Comparison of ENCODE assay signal across 12 cellular contexts in the genomic region with DNA sequence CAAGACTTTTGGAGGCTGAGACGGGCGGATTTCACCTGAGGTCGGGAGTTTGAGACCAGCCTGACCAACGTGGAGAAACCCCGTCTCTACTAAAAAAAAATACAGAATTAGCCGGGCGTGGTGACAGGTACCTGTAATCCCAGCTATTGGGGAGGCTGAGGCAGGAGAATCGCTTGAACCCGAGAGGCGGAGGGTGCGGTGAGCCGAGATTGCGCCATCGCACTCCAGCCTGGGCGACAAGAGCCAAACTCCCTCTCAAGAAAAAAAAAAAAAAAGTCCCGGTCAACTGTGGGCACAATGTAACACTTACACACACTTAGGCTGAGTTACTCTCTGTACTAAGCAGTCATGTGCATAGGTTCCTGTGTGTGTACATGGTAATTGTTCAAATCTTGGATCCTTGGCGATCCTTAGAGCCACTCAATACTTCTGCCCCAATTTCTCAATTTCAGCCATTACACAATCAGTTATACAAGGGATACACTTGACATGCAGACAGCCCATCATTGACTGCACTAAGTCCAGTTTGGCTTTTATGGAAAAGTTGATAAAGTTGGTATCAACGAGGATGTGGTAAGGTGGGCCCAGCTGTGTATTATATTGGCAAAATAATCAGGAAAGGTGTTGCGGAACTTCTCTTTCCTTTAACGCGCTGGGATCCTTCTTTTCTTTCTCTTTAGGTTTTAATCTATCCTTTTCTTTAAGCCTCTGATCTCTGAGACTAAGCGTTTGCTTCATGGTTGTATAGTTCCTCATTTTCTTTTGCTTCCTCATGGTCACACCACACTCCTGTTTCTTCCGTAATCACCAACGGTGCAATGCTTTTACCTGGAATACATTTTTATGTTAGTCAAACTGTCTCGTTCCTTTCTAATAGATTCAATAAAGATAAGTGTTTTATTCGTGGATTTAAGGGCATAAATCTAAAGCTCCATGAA. TPM values are rescaled to one million over a fixed set of nuclear protein-coding genes. Genes with fewer than 3 reads are reported as not detected.
DNase-seq lines count a peak whose midpoint lies in the region; ATAC-seq, FAIRE-seq and TF ChIP-seq lines count a peak whose summit lies in the region.
"Had no signal": no experiment of that assay in that cellular context is flagged by ENCODE, and none has a peak within 500 bp of the region (broad histone marks: within the 10 kb centered on the region; RNA-seq: fewer than 3 reads in every experiment).

No MANE protein-coding gene starts in this region.

- H3K9me3 ChIP-seq in A549 (no peaks in the 10 kb centered on the region), body of pancreas (no peaks in the 10 kb centered on the region), lower lobe of right lung (no peaks in the 10 kb centered on the region), endodermal cell (ENCODE audit: control insufficient read depth, low read length) (no peaks in the 10 kb centered on the region)
- H3K9me3 ChIP-seq: tibial nerve had no signal

- CTCF ChIA-PET in A549 (lab: Yijun Ruan, JAX) = no interaction called here

- H3K4me1 Mint-ChIP-seq in endodermal cell = peaks cover 21% of the 10 kb centered on the region

- TF ChIP-seq POLR2A in A549 (IDR thresholded peaks at IDR 0.05; ENCODE audit: low read length) (no peak), body of pancreas (IDR thresholded peaks at IDR 0.05) (no peak)

- H3K4me1 ChIP-seq in A549 = peaks cover 45% of the 10 kb centered on the region
- H3K4me1 ChIP-seq in body of pancreas = peaks cover 36% of the 10 kb centered on the region
- H3K4me1 ChIP-seq in lower lobe of right lung = peaks cover 82% of the 10 kb centered on the region
- H3K4me1 ChIP-seq in endodermal cell (ENCODE audit: control insufficient read depth, insufficient read depth, low read length) = peaks cover 10% of the 10 kb centered on the region

- TF ChIP-seq CTCF in A549 (IDR thresholded peaks at IDR 0.05) (no peak), body of pancreas (IDR thresholded peaks at IDR 0.05) (no peak), lower lobe of right lung (IDR thresholded peaks at IDR 0.05) (no peak), endodermal cell (conservative IDR thresholded peaks at IDR 0.05) (no peak)

- no peak overlapping the region for H3K9ac ChIP-seq in endodermal cell (ENCODE audit: extremely low read depth, low read length, poor library complexity, severe bottlenecking)

- H3K4me3 Mint-ChIP-seq in endodermal cell = no peak overlapping the region

- H3K27me3 ChIP-seq in body of pancreas (no peaks in the 10 kb centered on the region), lower lobe of right lung (ENCODE audit: low read depth) (no peaks in the 10 kb centered on the region), endodermal cell (ENCODE audit: control insufficient read depth, insufficient read depth, low read length, poor library complexity, severe bottlenecking) (no peaks in the 10 kb centered on the region)
- H3K27me3 ChIP-seq: tibial nerve had no signal

- POLR2A ChIA-PET in A549 (lab: Yijun Ruan, JAX) = interaction anchor here (3.4 kb wide), 1 partner anchor 12 kb away, joined by 15 read pairs; a partner anchor contains a TSS

- ATAC-seq in A549 = peak; percentile 43 to 48; a peak in 3 of 6 replicates
- peak; percentile 47 for ATAC-seq in body of pancreas
- peak; percentile 93 to 95 for ATAC-seq in lower lobe of right lung
- no peak for ATAC-seq in HG03565 (IDR thresholded peaks at IDR 0.05; ENCODE audit: unreplicated experiment)
- ATAC-seq: left colon had no signal

- DNase-seq in A549 (ENCODE audit: low read depth in 1 of 2, low spot score in 1 of 2) (peak in 1 of 2 experiments; percentile 7), MV-4-11 (lab: John Stamatoyannopoulos, UW) (peak; percentile 82), body of pancreas (peak in 1 of 4 donors; percentile 16), lower lobe of right lung (peak; percentile 79), RPMI8226 (no peak), inferior parietal cortex (ENCODE audit: extremely low spot score) (no peak), endodermal cell (no peak)
- DNase-seq: activated T-cell treated with anti-CD3 and anti-CD28 coated beads, Interleukin-2, amount 50 U/mL, for 48 hours; left colon; NCI-H187 had no signal

- TF ChIP-seq RAD21 in A549 (conservative IDR thresholded peaks at IDR 0.05 in 1 of 2, IDR thresholded peaks at IDR 0.05 in 1 of 2) = no peak

- WGBS in A549 (ENCODE audit: missing lambda C conversion rate) = 71% methylated on average over 26 of the region's 26 CpGs
- 78 to 81% methylated on average over 26 of the region's 26 CpGs for WGBS in body of pancreas, 2 donors
- WGBS in endodermal cell (ENCODE audit: insufficient coverage in 1 of 2, insufficient read length in 1 of 2), 2 experiments = 91 to 95% methylated on average over 16 to 25 of the region's 26 CpGs

- H3K36me3 ChIP-seq in body of pancreas (replicated peaks in 1 of 2; ENCODE audit: insufficient read depth in 1 of 2, low read depth in 2 of 2) (peaks cover 0 to 6% of the 10 kb centered on the region in 2 donors), lower lobe of right lung (peaks cover 25% of the 10 kb centered on the region), endodermal cell (ENCODE audit: control insufficient read depth, insufficient read depth, low read length) (no peaks in the 10 kb centered on the region)

- H3K4me3 ChIP-seq in A549 (peak overlapping the region; percentile 5; the same call in 2 of the 3 replicates), body of pancreas (no peak overlapping the region), lower lobe of right lung (peak overlapping the region; percentile 2), endodermal cell (ENCODE audit: low read length) (no peak overlapping the region)
- H3K4me3 ChIP-seq: tibial nerve had no signal

- H3K36me3 Mint-ChIP-seq in endodermal cell (ENCODE audit: low read depth) = no peaks in the 10 kb centered on the region

- TF ChIP-seq EP300 in A549 (IDR thresholded peaks at IDR 0.05) = no peak

- intact Hi-C loops in body of pancreas (cut with DNase I) (no loop called here), lower lobe of right lung (cut with DNase I) (no loop called here)

- H3K27ac Mint-ChIP-seq in endodermal cell = no peak overlapping the region

- H3K27ac ChIP-seq in A549 = peak overlapping the region; percentile 76 to 85
- peak overlapping the region in 3 of 4 donors; percentile 1 to 77 (median 54) for H3K27ac ChIP-seq in body of pancreas
- peak overlapping the region; percentile 67 for H3K27ac ChIP-seq in lower lobe of right lung
- H3K27ac ChIP-seq in endodermal cell (ENCODE audit: low read depth, low read length) = no peak overlapping the region

- peak; percentile 18 for FAIRE-seq in A549 (lab: Jason Lieb, UNC)

- no peaks in the 10 kb centered on the region for H3K27me3 Mint-ChIP-seq in endodermal cell (ENCODE audit: insufficient read depth)

- no peaks in the 10 kb centered on the region for H3K9me3 Mint-ChIP-seq in endodermal cell

- peak overlapping the region; percentile 76 for H3K4me2 ChIP-seq in A549

TF ChIP-seq in A549, 52 proteins besides CTCF, POLR2A, EP300 and RAD21:
- TF ChIP-seq RARB (CRISPR knock-in tag; IDR thresholded peaks at IDR 0.05) = no peak
- TF ChIP-seq HOXB13 (CRISPR knock-in tag; IDR thresholded peaks at IDR 0.05; ENCODE audit: low read depth) = no peak
- TF ChIP-seq KDM1A (IDR thresholded peaks at IDR 0.05; ENCODE audit: low read depth) = no peak
- TF ChIP-seq CEBPB (IDR thresholded peaks at IDR 0.05) = 0 out of 4 replicates have a peak, but pooled peaks of 1 of the 2 experiments have one; percentile 6
- no peak for TF ChIP-seq KDM5A (IDR thresholded peaks at IDR 0.05)

RNA-seq across cellular contexts. Expression of a gene that starts 11.8 kb away (rescaled TPM):
- polyA plus RNA-seq in A549 (2011; rRNA removed) (59.3 and 64.8 TPM in 2 replicates), A549 (2017; fragmentation: RNase III; extraction: RNeasy Plus Mini Kit Qiagen cat#74134 plus additional on column Dnase treatment) (44.3 to 52.5 TPM (median 48.8 TPM) in 3 replicates)
- 79.9 and 95.6 TPM in 2 replicates for polyA plus RNA-seq in A549 (2012; cell fraction: cytosol; rRNA removed)
- 40.9 and 51.4 TPM in 2 replicates for polyA plus RNA-seq in A549 (2012; cell fraction: nucleus; rRNA removed)
- polyA minus RNA-seq in A549 (2011; rRNA and poly(A)+ RNA removed) = 12.6 and 20.8 TPM in 2 replicates
- total RNA-seq in body of pancreas (10 to 100 TPM; 49.0 to 56.4 TPM), lower lobe of right lung (92.7 TPM), endodermal cell (10 to 100 TPM; 19.8 to 27.5 TPM)
- 14.3 TPM for polyA plus RNA-seq in endodermal cell (2013, experiment 1 of 2)
- polyA plus RNA-seq in endodermal cell (2013, experiment 2 of 2) = 16.5 TPM

RNA-seq across cellular contexts. Expression of a gene that starts 12.5 kb away (rescaled TPM):
- polyA plus RNA-seq in A549 (2011; rRNA removed) (59.9 and 69.6 TPM in 2 replicates), A549 (2017; fragmentation: RNase III; extraction: RNeasy Plus Mini Kit Qiagen cat#74134 plus additional on column Dnase treatment) (30.4 to 32.6 TPM (median 31.0 TPM) in 3 replicates)
- polyA plus RNA-seq in A549 (2012; cell fraction: cytosol; rRNA removed) = 14.1 and 14.6 TPM in 2 replicates
- 19.0 and 21.8 TPM in 2 replicates for polyA plus RNA-seq in A549 (2012; cell fraction: nucleus; rRNA removed)
- polyA minus RNA-seq in A549 (2011; rRNA and poly(A)+ RNA removed) = 66.5 and 87.3 TPM in 2 replicates
- total RNA-seq in body of pancreas (10 to 100 TPM; 17.5 to 22.3 TPM), lower lobe of right lung (106 TPM), endodermal cell (10 to 100 TPM; 85.7 to 99.8 TPM)
- 81.7 TPM for polyA plus RNA-seq in endodermal cell (2013, experiment 1 of 2)
- 83.0 TPM for polyA plus RNA-seq in endodermal cell (2013, experiment 2 of 2)

Comparison
In these comparisons a context has a peak if more than half of its experiments do, and no peak if none do; other contexts are left out.
1. DNase-seq: peak in MV-4-11 (single experiment) and lower lobe of right lung (single experiment); none in RPMI8226 (single experiment), inferior parietal cortex (single experiment) and endodermal cell (single experiment).
2. H3K4me3 ChIP-seq: peak in A549 (single experiment) and lower lobe of right lung (single experiment); none in body of pancreas (0 of 2) and endodermal cell (single experiment).